Comparison of ENCODE assay signal across 1 cellular context in the genomic region with DNA sequence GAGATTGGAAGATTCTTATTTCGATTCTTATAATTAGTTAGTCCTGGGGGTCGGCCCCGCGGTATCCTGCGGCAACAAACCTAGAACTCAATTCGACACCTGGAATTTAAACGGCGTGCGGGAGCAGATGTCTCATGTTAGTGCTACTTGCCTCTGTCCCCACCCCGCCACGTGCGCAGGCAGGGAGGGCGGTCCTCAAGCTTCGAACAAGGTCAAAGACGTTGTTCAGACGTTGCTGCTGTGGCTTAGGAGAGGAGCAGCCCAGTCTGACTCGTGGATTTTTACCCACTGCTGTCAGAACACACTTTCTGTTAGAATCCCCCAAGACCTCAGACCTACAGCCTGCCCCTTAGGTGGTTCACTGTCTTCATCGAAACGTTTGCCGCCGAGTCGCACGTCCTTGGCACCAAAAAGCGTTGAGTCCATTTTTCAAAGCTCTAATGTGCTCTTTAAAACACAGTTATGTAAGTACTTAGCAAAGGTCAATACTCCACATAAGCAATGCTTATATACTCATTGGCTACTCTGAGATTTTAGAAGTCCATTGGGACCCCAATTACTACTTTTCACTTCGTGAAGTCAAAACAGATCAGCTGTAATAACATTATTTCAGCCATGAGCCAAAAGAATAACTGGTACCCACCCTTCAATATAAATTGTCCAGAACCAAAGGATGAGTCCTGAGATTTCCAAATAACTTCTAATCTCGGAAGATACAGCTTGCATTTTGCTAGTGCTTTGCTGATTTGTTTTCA.
TF ChIP-seq lines count a peak whose summit lies in the region.

No MANE protein-coding gene starts in this region.

TF ChIP-seq in K562, 482 proteins besides CTCF, POLR2A, EP300 and RAD21 (continued from another document and continues in another):
- TF ChIP-seq, protein P1, sequence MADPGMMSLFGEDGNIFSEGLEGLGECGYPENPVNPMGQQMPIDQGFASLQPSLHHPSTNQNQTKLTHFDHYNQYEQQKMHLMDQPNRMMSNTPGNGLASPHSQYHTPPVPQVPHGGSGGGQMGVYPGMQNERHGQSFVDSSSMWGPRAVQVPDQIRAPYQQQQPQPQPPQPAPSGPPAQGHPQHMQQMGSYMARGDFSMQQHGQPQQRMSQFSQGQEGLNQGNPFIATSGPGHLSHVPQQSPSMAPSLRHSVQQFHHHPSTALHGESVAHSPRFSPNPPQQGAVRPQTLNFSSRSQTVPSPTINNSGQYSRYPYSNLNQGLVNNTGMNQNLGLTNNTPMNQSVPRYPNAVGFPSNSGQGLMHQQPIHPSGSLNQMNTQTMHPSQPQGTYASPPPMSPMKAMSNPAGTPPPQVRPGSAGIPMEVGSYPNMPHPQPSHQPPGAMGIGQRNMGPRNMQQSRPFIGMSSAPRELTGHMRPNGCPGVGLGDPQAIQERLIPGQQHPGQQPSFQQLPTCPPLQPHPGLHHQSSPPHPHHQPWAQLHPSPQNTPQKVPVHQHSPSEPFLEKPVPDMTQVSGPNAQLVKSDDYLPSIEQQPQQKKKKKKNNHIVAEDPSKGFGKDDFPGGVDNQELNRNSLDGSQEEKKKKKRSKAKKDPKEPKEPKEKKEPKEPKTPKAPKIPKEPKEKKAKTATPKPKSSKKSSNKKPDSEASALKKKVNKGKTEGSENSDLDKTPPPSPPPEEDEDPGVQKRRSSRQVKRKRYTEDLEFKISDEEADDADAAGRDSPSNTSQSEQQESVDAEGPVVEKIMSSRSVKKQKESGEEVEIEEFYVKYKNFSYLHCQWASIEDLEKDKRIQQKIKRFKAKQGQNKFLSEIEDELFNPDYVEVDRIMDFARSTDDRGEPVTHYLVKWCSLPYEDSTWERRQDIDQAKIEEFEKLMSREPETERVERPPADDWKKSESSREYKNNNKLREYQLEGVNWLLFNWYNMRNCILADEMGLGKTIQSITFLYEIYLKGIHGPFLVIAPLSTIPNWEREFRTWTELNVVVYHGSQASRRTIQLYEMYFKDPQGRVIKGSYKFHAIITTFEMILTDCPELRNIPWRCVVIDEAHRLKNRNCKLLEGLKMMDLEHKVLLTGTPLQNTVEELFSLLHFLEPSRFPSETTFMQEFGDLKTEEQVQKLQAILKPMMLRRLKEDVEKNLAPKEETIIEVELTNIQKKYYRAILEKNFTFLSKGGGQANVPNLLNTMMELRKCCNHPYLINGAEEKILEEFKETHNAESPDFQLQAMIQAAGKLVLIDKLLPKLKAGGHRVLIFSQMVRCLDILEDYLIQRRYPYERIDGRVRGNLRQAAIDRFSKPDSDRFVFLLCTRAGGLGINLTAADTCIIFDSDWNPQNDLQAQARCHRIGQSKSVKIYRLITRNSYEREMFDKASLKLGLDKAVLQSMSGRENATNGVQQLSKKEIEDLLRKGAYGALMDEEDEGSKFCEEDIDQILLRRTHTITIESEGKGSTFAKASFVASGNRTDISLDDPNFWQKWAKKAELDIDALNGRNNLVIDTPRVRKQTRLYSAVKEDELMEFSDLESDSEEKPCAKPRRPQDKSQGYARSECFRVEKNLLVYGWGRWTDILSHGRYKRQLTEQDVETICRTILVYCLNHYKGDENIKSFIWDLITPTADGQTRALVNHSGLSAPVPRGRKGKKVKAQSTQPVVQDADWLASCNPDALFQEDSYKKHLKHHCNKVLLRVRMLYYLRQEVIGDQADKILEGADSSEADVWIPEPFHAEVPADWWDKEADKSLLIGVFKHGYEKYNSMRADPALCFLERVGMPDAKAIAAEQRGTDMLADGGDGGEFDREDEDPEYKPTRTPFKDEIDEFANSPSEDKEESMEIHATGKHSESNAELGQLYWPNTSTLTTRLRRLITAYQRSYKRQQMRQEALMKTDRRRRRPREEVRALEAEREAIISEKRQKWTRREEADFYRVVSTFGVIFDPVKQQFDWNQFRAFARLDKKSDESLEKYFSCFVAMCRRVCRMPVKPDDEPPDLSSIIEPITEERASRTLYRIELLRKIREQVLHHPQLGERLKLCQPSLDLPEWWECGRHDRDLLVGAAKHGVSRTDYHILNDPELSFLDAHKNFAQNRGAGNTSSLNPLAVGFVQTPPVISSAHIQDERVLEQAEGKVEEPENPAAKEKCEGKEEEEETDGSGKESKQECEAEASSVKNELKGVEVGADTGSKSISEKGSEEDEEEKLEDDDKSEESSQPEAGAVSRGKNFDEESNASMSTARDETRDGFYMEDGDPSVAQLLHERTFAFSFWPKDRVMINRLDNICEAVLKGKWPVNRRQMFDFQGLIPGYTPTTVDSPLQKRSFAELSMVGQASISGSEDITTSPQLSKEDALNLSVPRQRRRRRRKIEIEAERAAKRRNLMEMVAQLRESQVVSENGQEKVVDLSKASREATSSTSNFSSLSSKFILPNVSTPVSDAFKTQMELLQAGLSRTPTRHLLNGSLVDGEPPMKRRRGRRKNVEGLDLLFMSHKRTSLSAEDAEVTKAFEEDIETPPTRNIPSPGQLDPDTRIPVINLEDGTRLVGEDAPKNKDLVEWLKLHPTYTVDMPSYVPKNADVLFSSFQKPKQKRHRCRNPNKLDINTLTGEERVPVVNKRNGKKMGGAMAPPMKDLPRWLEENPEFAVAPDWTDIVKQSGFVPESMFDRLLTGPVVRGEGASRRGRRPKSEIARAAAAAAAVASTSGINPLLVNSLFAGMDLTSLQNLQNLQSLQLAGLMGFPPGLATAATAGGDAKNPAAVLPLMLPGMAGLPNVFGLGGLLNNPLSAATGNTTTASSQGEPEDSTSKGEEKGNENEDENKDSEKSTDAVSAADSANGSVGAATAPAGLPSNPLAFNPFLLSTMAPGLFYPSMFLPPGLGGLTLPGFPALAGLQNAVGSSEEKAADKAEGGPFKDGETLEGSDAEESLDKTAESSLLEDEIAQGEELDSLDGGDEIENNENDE (IDR thresholded peaks at IDR 0.05; ENCODE audit: low read depth, low read length): no peak
- TF ChIP-seq, protein P2, sequence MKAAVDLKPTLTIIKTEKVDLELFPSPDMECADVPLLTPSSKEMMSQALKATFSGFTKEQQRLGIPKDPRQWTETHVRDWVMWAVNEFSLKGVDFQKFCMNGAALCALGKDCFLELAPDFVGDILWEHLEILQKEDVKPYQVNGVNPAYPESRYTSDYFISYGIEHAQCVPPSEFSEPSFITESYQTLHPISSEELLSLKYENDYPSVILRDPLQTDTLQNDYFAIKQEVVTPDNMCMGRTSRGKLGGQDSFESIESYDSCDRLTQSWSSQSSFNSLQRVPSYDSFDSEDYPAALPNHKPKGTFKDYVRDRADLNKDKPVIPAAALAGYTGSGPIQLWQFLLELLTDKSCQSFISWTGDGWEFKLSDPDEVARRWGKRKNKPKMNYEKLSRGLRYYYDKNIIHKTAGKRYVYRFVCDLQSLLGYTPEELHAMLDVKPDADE (conservative IDR thresholded peaks at IDR 0.05; ENCODE audit: control insufficient read depth, low read depth, low read length): peak; percentile 64; the same call in 1 of the 2 replicates
- TF ChIP-seq, protein P3, sequence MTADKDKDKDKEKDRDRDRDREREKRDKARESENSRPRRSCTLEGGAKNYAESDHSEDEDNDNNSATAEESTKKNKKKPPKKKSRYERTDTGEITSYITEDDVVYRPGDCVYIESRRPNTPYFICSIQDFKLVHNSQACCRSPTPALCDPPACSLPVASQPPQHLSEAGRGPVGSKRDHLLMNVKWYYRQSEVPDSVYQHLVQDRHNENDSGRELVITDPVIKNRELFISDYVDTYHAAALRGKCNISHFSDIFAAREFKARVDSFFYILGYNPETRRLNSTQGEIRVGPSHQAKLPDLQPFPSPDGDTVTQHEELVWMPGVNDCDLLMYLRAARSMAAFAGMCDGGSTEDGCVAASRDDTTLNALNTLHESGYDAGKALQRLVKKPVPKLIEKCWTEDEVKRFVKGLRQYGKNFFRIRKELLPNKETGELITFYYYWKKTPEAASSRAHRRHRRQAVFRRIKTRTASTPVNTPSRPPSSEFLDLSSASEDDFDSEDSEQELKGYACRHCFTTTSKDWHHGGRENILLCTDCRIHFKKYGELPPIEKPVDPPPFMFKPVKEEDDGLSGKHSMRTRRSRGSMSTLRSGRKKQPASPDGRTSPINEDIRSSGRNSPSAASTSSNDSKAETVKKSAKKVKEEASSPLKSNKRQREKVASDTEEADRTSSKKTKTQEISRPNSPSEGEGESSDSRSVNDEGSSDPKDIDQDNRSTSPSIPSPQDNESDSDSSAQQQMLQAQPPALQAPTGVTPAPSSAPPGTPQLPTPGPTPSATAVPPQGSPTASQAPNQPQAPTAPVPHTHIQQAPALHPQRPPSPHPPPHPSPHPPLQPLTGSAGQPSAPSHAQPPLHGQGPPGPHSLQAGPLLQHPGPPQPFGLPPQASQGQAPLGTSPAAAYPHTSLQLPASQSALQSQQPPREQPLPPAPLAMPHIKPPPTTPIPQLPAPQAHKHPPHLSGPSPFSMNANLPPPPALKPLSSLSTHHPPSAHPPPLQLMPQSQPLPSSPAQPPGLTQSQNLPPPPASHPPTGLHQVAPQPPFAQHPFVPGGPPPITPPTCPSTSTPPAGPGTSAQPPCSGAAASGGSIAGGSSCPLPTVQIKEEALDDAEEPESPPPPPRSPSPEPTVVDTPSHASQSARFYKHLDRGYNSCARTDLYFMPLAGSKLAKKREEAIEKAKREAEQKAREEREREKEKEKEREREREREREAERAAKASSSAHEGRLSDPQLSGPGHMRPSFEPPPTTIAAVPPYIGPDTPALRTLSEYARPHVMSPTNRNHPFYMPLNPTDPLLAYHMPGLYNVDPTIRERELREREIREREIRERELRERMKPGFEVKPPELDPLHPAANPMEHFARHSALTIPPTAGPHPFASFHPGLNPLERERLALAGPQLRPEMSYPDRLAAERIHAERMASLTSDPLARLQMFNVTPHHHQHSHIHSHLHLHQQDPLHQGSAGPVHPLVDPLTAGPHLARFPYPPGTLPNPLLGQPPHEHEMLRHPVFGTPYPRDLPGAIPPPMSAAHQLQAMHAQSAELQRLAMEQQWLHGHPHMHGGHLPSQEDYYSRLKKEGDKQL (CRISPR knock-in tag; IDR thresholded peaks at IDR 0.05; ENCODE audit: borderline replicate concordance): peak; percentile 24; the same call in 1 of the 2 replicates
- TF ChIP-seq MCM5 (IDR thresholded peaks at IDR 0.05; ENCODE audit: low read depth): no peak
- no peak for TF ChIP-seq HDGF (IDR thresholded peaks at IDR 0.05)
- no peak for TF ChIP-seq SMC3 (conservative IDR thresholded peaks at IDR 0.05; ENCODE audit: insufficient read depth, low read depth, low read length)
- TF ChIP-seq, protein P4, sequence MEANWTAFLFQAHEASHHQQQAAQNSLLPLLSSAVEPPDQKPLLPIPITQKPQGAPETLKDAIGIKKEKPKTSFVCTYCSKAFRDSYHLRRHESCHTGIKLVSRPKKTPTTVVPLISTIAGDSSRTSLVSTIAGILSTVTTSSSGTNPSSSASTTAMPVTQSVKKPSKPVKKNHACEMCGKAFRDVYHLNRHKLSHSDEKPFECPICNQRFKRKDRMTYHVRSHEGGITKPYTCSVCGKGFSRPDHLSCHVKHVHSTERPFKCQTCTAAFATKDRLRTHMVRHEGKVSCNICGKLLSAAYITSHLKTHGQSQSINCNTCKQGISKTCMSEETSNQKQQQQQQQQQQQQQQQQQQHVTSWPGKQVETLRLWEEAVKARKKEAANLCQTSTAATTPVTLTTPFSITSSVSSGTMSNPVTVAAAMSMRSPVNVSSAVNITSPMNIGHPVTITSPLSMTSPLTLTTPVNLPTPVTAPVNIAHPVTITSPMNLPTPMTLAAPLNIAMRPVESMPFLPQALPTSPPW (CRISPR knock-in tag; IDR thresholded peaks at IDR 0.05): no peak
- peak; percentile 12; the same call in 1 of the 2 replicates for TF ChIP-seq DPF2 (IDR thresholded peaks at IDR 0.05)
- TF ChIP-seq CSDE1 (IDR thresholded peaks at IDR 0.05): peak in 1 of 2 experiments; percentile 60; a peak in 1 of 4 replicates
- TF ChIP-seq ZNF184 (CRISPR knock-in tag; IDR thresholded peaks at IDR 0.05): no peak
- peak; percentile 64 for TF ChIP-seq RBBP5 (IDR thresholded peaks at IDR 0.05; ENCODE audit: borderline replicate concordance, insufficient read depth, low read length, poor library complexity, severe bottlenecking)
- no peak for TF ChIP-seq ZNF140 (CRISPR knock-in tag; IDR thresholded peaks at IDR 0.05)
- peak; percentile 47 for TF ChIP-seq SMAD1 (IDR thresholded peaks at IDR 0.05; ENCODE audit: low read depth, low read length, partially characterized antibody)
- TF ChIP-seq, protein P5, sequence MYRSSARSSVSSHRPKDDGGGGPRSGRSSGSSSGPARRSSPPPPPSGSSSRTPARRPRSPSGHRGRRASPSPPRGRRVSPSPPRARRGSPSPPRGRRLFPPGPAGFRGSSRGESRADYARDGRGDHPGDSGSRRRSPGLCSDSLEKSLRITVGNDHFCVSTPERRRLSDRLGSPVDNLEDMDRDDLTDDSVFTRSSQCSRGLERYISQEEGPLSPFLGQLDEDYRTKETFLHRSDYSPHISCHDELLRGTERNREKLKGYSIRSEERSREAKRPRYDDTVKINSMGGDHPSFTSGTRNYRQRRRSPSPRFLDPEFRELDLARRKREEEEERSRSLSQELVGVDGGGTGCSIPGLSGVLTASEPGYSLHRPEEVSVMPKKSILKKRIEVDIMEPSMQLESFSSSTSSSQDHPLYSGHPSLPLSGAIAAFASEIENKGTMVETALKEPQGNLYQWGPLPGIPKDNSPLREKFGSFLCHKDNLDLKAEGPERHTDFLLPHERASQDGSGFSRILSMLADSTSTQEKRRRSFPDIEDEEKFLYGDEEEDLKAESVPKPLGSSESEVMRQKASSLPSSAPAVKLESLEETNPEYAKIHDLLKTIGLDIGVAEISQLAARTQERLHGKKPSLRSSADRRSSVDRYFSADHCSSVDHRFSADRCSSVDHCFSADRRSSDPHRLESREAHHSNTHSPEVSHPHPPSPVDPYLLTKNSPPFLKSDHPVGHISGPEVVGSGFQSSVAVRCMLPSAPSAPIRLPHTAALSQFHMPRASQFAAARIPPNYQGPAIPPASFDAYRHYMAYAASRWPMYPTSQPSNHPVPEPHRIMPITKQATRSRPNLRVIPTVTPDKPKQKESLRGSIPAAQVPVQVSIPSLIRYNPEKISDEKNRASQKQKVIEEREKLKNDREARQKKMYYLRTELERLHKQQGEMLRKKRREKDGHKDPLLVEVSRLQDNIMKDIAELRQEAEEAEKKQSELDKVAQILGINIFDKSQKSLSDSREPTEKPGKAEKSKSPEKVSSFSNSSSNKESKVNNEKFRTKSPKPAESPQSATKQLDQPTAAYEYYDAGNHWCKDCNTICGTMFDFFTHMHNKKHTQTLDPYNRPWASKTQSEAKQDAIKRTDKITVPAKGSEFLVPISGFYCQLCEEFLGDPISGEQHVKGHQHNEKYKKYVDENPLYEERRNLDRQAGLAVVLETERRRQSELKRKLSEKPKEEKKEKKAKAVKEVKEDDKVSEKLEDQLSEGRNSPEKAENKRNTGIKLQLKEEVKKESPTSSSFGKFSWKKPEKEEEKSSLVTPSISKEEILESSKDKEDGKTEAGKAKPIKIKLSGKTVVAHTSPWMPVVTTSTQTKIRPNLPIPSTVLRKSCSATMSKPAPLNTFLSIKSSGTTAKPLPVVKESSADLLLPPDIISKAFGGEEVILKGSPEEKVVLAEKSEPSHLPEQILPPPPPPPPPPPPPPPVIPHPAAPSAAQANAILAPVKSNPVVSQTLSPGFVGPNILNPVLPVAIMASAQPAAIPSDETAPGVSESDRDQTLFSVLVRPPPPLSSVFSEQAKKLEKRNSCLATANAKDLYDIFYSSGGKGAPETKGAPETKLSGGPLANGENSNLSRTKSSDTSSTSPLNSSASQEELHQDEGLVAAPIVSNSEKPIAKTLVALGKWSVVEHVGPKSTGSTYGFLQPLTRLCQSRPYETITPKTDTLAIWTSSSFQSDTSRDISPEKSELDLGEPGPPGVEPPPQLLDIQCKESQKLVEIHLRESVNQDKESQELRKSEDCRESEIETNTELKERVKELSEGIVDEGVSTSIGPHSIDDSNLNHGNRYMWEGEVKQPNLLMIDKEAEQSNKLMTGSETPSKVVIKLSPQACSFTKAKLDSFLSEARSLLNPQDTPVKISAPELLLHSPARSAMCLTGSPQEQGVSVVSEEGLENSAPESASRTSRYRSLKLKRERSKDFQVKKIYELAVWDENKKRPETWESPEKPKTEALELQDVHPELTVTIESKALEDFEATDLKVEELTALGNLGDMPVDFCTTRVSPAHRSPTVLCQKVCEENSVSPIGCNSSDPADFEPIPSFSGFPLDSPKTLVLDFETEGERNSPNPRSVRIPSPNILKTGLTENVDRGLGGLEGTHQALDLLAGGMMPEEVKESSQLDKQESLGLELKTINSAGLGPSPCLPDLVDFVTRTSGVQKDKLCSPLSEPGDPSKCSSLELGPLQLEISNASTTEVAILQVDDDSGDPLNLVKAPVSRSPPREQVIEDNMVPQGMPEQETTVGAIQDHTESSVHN (IDR thresholded peaks at IDR 0.05; ENCODE audit: borderline replicate concordance in 1 of 2, low read depth in 1 of 2): peak in 1 of 2 experiments; percentile 38; a peak in 1 of 4 replicates
